19 cellular contexts compared by ENCODE assay signal in the genomic region with DNA sequence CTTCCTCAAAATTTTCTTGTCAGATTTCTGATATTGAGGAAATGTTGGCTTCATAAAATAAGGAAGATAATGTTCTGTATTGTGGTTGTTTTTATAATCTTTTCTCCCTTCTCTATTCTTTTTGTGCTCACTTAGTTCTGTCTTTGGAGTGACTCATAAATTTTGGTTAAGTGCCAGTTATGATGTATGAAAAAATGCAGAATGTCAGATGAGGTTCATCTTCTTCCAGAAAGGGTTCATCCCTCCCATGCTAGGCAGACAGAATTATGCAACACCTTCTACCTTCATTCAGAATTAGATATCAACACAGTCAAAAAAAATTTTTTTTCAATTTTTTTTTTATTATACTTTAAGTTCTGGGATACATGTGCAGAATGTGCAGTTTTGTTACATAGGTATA. TPM values are rescaled to one million over a fixed set of nuclear protein-coding genes. Genes with fewer than 3 reads are reported as not detected.
"Had no signal": no experiment of that assay in that cellular context is flagged by ENCODE, and none has a peak within 500 bp of the region (broad histone marks: within the 10 kb centered on the region; RNA-seq: fewer than 3 reads in every experiment).

No MANE protein-coding gene starts in this region.

- H3K27me3 ChIP-seq: heart left ventricle, right lobe of liver, transverse colon had no signal

- H3K4me3 Mint-ChIP-seq: activated CD4-positive, alpha-beta T cell treated with anti-CD3 and anti-CD28 coated beads, Interleukin-2, amount 10 ng/mL, durations not matched to agents 7 days and 5 days; activated naive CD4-positive, alpha-beta T cell treated with anti-CD3 and anti-CD28 coated beads for 36 hours; activated T-helper 17 cell treated with anti-CD3 and anti-CD28 coated beads, Interleukin-2, amount 50 U/mL, for 72 hours; central memory CD8-positive, alpha-beta T cell; naive thymus-derived CD8-positive, alpha-beta T cell had no signal

- DNase-seq: activated CD4-positive, alpha-beta T cell treated with anti-CD3 and anti-CD28 coated beads, Interleukin-2, amount 10 ng/mL, durations not matched to agents 7 days and 5 days; activated CD4-positive, CD25-positive, alpha-beta regulatory T cell; activated naive CD4-positive, alpha-beta T cell treated with anti-CD3 and anti-CD28 coated beads for 36 hours; activated T-cell treated with anti-CD3 and anti-CD28 coated beads for 4 hours; dermis blood vessel endothelial cell; foreskin melanocyte; heart left ventricle; naive thymus-derived CD8-positive, alpha-beta T cell; right lobe of liver; stimulated activated naive CD4-positive, alpha-beta T cell; substantia nigra; T-helper 1 cell; transverse colon had no signal

- H3K27ac ChIP-seq: heart left ventricle, right lobe of liver, transverse colon had no signal

- H3K4me1 ChIP-seq: heart left ventricle, right lobe of liver, transverse colon had no signal

- H3K4me1 Mint-ChIP-seq: activated CD4-positive, alpha-beta T cell treated with anti-CD3 and anti-CD28 coated beads, Interleukin-2, amount 10 ng/mL, durations not matched to agents 7 days and 5 days; activated T-helper 17 cell treated with anti-CD3 and anti-CD28 coated beads, Interleukin-2, amount 50 U/mL, for 72 hours; central memory CD8-positive, alpha-beta T cell; naive thymus-derived CD8-positive, alpha-beta T cell had no signal

- H3K36me3 Mint-ChIP-seq: naive thymus-derived CD8-positive, alpha-beta T cell had no signal

- H3K27ac Mint-ChIP-seq: activated CD4-positive, alpha-beta T cell treated with anti-CD3 and anti-CD28 coated beads, Interleukin-2, amount 10 ng/mL, durations not matched to agents 7 days and 5 days; activated naive CD4-positive, alpha-beta T cell treated with anti-CD3 and anti-CD28 coated beads for 36 hours; activated T-helper 17 cell treated with anti-CD3 and anti-CD28 coated beads, Interleukin-2, amount 50 U/mL, for 72 hours; naive thymus-derived CD8-positive, alpha-beta T cell had no signal

- H3K36me3 ChIP-seq: heart left ventricle, transverse colon had no signal

- H3K4me3 ChIP-seq: heart left ventricle, right lobe of liver, transverse colon had no signal

- H3K9me3 Mint-ChIP-seq: activated CD4-positive, alpha-beta T cell treated with anti-CD3 and anti-CD28 coated beads, Interleukin-2, amount 10 ng/mL, durations not matched to agents 7 days and 5 days; activated naive CD4-positive, alpha-beta T cell treated with anti-CD3 and anti-CD28 coated beads for 36 hours; activated T-helper 17 cell treated with anti-CD3 and anti-CD28 coated beads, Interleukin-2, amount 50 U/mL, for 72 hours had no signal

- H3K9me3 ChIP-seq: right lobe of liver, transverse colon had no signal

- H3K27me3 Mint-ChIP-seq: activated CD4-positive, alpha-beta T cell treated with anti-CD3 and anti-CD28 coated beads, Interleukin-2, amount 10 ng/mL, durations not matched to agents 7 days and 5 days; activated T-helper 17 cell treated with anti-CD3 and anti-CD28 coated beads, Interleukin-2, amount 50 U/mL, for 72 hours; central memory CD8-positive, alpha-beta T cell had no signal

RNA-seq across cellular contexts. Expression of a gene that starts 36.6 kb away (rescaled TPM):
- total RNA-seq: activated CD4-positive, alpha-beta T cell treated with anti-CD3 and anti-CD28 coated beads, Interleukin-2, amount 10 ng/mL, durations not matched to agents 7 days and 5 days; activated CD8-positive, alpha-beta memory T cell treated with anti-CD3 and anti-CD28 coated beads for 36 hours; dermis blood vessel endothelial cell; heart left ventricle; lung microvascular endothelial cell; mononuclear cell; naive thymus-derived CD8-positive, alpha-beta T cell had no signal
- polyA plus RNA-seq: heart left ventricle; naive thymus-derived CD8-positive, alpha-beta T cell had no signal

RNA-seq across cellular contexts. Expression of a gene that starts 42.3 kb away (rescaled TPM):
- total RNA-seq: activated CD4-positive, alpha-beta T cell treated with anti-CD3 and anti-CD28 coated beads, Interleukin-2, amount 10 ng/mL, durations not matched to agents 7 days and 5 days; activated CD8-positive, alpha-beta memory T cell treated with anti-CD3 and anti-CD28 coated beads for 36 hours; dermis blood vessel endothelial cell; heart left ventricle; lung microvascular endothelial cell; mononuclear cell; naive thymus-derived CD8-positive, alpha-beta T cell; posterior vena cava had no signal
- polyA plus RNA-seq: naive thymus-derived CD8-positive, alpha-beta T cell had no signal
